In genomic region chr2:218806346-218806978, GRCh38 we compare ENCODE assay signal across 8 cellular contexts. TPM values are rescaled to one million over a fixed set of nuclear protein-coding genes. Genes with fewer than 3 reads are reported as not detected.
DNase-seq lines count a peak whose midpoint lies in the region; ATAC-seq and TF ChIP-seq lines count a peak whose summit lies in the region.

No MANE protein-coding gene starts in this region.

- WGBS in stomach, 5 donors = 17 to 35% (median 28%) methylated on average over 10 of the region's 10 CpGs

- H3K27ac ChIP-seq in stomach = peak overlapping the region in 4 of 5 donors; percentile 57 to 66 (median 64)

- H3K9me3 ChIP-seq in stomach = no peaks in the 10 kb centered on the region

- POLR2A ChIA-PET in BJ (lab: Charles Lee) = no interaction called here

- no peak for TF ChIP-seq POLR2A in stomach (IDR thresholded peaks at IDR 0.05)

- H3K4me1 ChIP-seq in stomach = peaks cover 0 to 19% (median 7%) of the 10 kb centered on the region in 4 donors

- TF ChIP-seq EP300 in stomach (IDR thresholded peaks at IDR 0.05) = peak; percentile 37

- intact Hi-C loops in left cardiac atrium (cut with DNase I) = no loop called here
- intact Hi-C loops in stomach (cut with DNase I; ENCODE audit: low total_unique reads) = no loop called here

- H3K4me3 ChIP-seq in BJ (ENCODE audit: low read depth, low read length) (no peak overlapping the region), stomach (no peak overlapping the region)

- peak; percentile 99 for DNase-seq in BJ (ENCODE audit: low read depth)
- peak; percentile 82 for DNase-seq in SKM-1 (lab: John Stamatoyannopoulos, UW; ENCODE audit: unreplicated experiment)
- DNase-seq in left cardiac atrium = peak; percentile 72
- DNase-seq in stomach = peak; percentile 44
- no peak for DNase-seq in SK-N-DZ (ENCODE audit: low spot score)

- H3K27me3 ChIP-seq in BJ (ENCODE audit: control insufficient read depth, insufficient read depth, low read length) (no peaks in the 10 kb centered on the region), stomach (no peaks in the 10 kb centered on the region)

- TF ChIP-seq CTCF in BJ (IDR thresholded peaks at IDR 0.05; ENCODE audit: insufficient read depth, low read depth, low read length) = no peak
- no peak for TF ChIP-seq CTCF in stomach (IDR thresholded peaks at IDR 0.05)

- CTCF ChIA-PET in BJ (lab: Yijun Ruan, JAX) = interaction anchor here (1.3 to 1.7 kb wide), 2 partner anchors 41 to 55 kb away, joined by 3 read pairs; no protein-coding TSS in a partner anchor

- peak; percentile 58 for ATAC-seq in HG03432 (IDR thresholded peaks at IDR 0.05; ENCODE audit: unreplicated experiment)
- peak; percentile 97 to 99 for ATAC-seq in left cardiac atrium
- ATAC-seq in GM21447 (IDR thresholded peaks at IDR 0.05; ENCODE audit: unreplicated experiment) = no peak
- no peak for ATAC-seq in HG02870 (IDR thresholded peaks at IDR 0.05; ENCODE audit: unreplicated experiment)

- H3K36me3 ChIP-seq in BJ (ENCODE audit: control insufficient read depth, insufficient read depth, low read length) (no peaks in the 10 kb centered on the region), stomach (no peaks in the 10 kb centered on the region)

RNA-seq across cellular contexts. Expression of gene CYP27A1, which starts 24.5 kb away (rescaled TPM):
- polyA plus RNA-seq in BJ (2011; rRNA removed) (17.2 and 26.8 TPM in 2 replicates), stomach (10 to 100 TPM in 2 of 3 donors, 1 to 10 TPM in 1; 4.4 to 10.7 (median 10.4) TPM)
- 8.5 and 11.2 TPM in 2 replicates for polyA minus RNA-seq in BJ (2011; rRNA and poly(A)+ RNA removed)
- total RNA-seq in left cardiac atrium (10 to 100 TPM; 13.8 to 17.4 TPM), stomach (100 to 1,000 TPM in 1 of 5 donors, 10 to 100 TPM in 4; 11.6 to 546 (median 15.8) TPM)
- 0.48 TPM in 1 of 2 replicates, not detected in the other for polyA plus RNA-seq in SK-N-DZ (2014; cell fraction: cytosol; rRNA removed)
- polyA plus RNA-seq in SK-N-DZ (2014; cell fraction: nucleus; rRNA removed) = 0.30 and 0.49 TPM in 2 replicates

RNA-seq across cellular contexts. Expression of gene PRKAG3, which starts 25.1 kb away (rescaled TPM):
- not detected in 2 replicates for polyA plus RNA-seq in BJ (2011; rRNA removed)
- not detected in 2 replicates for polyA minus RNA-seq in BJ (2011; rRNA and poly(A)+ RNA removed)
- total RNA-seq in left cardiac atrium = under 1 TPM; 0.10 to 0.18 TPM
- not detected for total RNA-seq in stomach
- polyA plus RNA-seq in stomach = not detected
- not detected in 2 replicates for polyA plus RNA-seq in SK-N-DZ (2014; cell fraction: cytosol; rRNA removed)
- not detected in 2 replicates for polyA plus RNA-seq in SK-N-DZ (2014; cell fraction: nucleus; rRNA removed)

RNA-seq across cellular contexts. Expression of gene WNT6, which starts 53.1 kb away (rescaled TPM):
- not detected in 2 replicates for polyA plus RNA-seq in BJ (2011; rRNA removed)
- polyA minus RNA-seq in BJ (2011; rRNA and poly(A)+ RNA removed) = not detected in 2 replicates
- 1 to 10 TPM; 1.8 TPM for total RNA-seq in left cardiac atrium
- 1 to 10 TPM in 2 of 5 donors, not detected in 3; 1.8 to 3.3 TPM for total RNA-seq in stomach
- 1 to 10 TPM in 1 of 3 donors, under 1 TPM in 2; 0.25 to 2.9 (median 0.76) TPM for polyA plus RNA-seq in stomach
- 0.09 and 0.35 TPM in 2 replicates for polyA plus RNA-seq in SK-N-DZ (2014; cell fraction: cytosol; rRNA removed)
- polyA plus RNA-seq in SK-N-DZ (2014; cell fraction: nucleus; rRNA removed) = not detected in 2 replicates

Comparison
In these comparisons a context has a peak if more than half of its experiments do, and no peak if none do; other contexts are left out.
1. ATAC-seq: peak in HG03432 (single experiment) and left cardiac atrium (2 of 2); none in GM21447 (single experiment) and HG02870 (single experiment).